In the genomic region with DNA sequence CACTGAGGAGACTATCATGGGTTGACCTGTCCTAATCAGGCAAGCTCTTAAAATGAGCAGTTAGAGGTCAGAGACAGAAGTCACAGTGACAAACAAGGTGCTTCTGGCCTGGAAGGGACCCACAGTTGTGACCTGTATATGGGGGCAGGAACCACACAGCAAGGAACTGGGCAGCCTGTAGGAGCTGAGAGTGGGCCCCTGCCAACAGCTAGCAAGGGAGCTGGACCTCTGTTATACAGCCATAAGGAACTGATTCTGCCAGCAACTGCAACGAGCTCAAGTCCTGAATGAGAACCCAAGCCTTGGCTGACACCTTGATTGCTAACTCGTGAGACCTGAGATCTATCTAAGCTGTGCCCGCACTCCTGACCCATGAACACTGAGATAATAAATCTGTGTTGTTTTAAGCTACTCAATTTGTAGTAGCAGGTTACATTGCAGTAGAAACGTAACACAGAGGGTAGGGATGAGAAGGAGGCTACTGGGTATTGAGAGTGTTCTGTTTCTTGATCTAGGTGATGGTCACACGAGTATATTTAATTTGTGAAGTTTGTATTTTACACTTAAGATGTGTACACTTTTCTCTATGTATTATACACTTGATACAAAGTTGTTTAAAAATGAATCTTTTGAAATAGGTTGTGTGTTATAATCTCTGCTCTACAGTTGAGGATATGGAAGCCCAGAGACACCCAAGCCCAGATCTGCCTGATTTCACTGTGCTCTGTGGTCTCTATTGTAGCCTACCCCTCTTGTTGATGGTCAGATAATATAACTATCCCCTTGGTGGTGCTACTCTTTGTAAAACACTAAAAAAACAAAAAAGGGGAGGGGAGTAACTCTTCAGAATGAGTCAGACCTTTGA, we compare ENCODE assay signal across 15 cellular contexts.
"Had no signal": no experiment of that assay in that cellular context is flagged by ENCODE, and none has a peak within 500 bp of the region (broad histone marks: within the 10 kb centered on the region; RNA-seq: fewer than 3 reads in every experiment).

No MANE protein-coding gene starts in this region.

- H3K27ac ChIP-seq: ascending aorta, breast epithelium, spleen, thoracic aorta had no signal

- H3K4me3 ChIP-seq: ascending aorta, breast epithelium, lung, spleen, thoracic aorta had no signal

- ATAC-seq: activated naive CD8-positive, alpha-beta T cell treated with anti-CD3 and anti-CD28 coated beads, Interleukin-2, amount 50 U/mL, for 24 hours; right cardiac atrium had no signal

- H3K36me3 Mint-ChIP-seq: naive B cell had no signal

- H3K27me3 ChIP-seq: ascending aorta, breast epithelium, spleen had no signal

- DNase-seq: activated CD4-positive, alpha-beta T cell treated with anti-CD3 and anti-CD28 coated beads, Interleukin-2, amount 50 U/mL, for 1 hour; activated CD8-positive, alpha-beta memory T cell treated with anti-CD3 and anti-CD28 coated beads for 24 hours; activated naive CD4-positive, alpha-beta T cell treated with Interleukin-2 at 50 U/mL for 16 hours; activated naive CD8-positive, alpha-beta T cell treated with anti-CD3 and anti-CD28 coated beads, Interleukin-2, amount 50 U/mL, for 24 hours; dermis blood vessel endothelial cell; head of caudate nucleus; naive B cell; right cardiac atrium; spleen; stimulated activated CD4-positive, alpha-beta T cell treated with anti-CD3 and anti-CD28 coated beads, Interleukin-1b, Interleukin-23, amount 100 ng/mL, for 48 hours; T-helper 2 cell had no signal

- H3K36me3 ChIP-seq: ascending aorta, breast epithelium, spleen, thoracic aorta had no signal

- H3K4me1 ChIP-seq: ascending aorta, breast epithelium, spleen had no signal

- H3K4me3 Mint-ChIP-seq: activated naive CD8-positive, alpha-beta T cell treated with anti-CD3 and anti-CD28 coated beads, Interleukin-2, amount 50 U/mL, for 24 hours; naive B cell had no signal

- H3K4me1 Mint-ChIP-seq: activated naive CD8-positive, alpha-beta T cell treated with anti-CD3 and anti-CD28 coated beads, Interleukin-2, amount 50 U/mL, for 24 hours; naive B cell had no signal

- H3K9me3 ChIP-seq: ascending aorta, breast epithelium, spleen, thoracic aorta had no signal

- H3K27ac Mint-ChIP-seq: activated naive CD8-positive, alpha-beta T cell treated with anti-CD3 and anti-CD28 coated beads, Interleukin-2, amount 50 U/mL, for 24 hours; naive B cell had no signal

- H3K9me3 Mint-ChIP-seq: activated naive CD8-positive, alpha-beta T cell treated with anti-CD3 and anti-CD28 coated beads, Interleukin-2, amount 50 U/mL, for 24 hours had no signal

- H3K27me3 Mint-ChIP-seq: activated naive CD8-positive, alpha-beta T cell treated with anti-CD3 and anti-CD28 coated beads, Interleukin-2, amount 50 U/mL, for 24 hours; naive B cell had no signal
